In the genomic region with DNA sequence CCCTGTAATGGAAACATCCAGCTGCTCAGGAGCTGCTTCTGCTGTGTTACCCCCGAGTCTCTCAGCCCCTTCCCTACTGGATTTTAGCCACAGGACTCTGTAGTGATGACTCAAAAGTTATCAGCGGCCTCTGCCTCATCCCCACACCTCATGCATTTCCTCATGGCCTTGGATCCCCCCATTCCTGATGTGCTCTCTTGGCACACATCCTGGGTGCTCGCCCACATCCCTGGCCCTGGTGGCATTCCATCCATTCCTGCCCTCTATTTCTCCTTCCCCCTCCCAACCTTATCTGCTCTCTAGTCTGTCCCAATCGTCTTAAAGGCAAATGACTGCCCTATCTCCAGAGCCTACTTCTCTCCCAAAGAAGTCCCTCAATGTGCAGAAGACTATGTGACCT, we compare ENCODE assay signal across 12 cellular contexts. TPM values are rescaled to one million over a fixed set of nuclear protein-coding genes. Genes with fewer than 3 reads are reported as not detected.
DNase-seq lines count a peak whose midpoint lies in the region; ATAC-seq, FAIRE-seq and TF ChIP-seq lines count a peak whose summit lies in the region.
"Had no signal": no experiment of that assay in that cellular context is flagged by ENCODE, and none has a peak within 500 bp of the region (broad histone marks: within the 10 kb centered on the region; RNA-seq: fewer than 3 reads in every experiment).

No MANE protein-coding gene starts in this region.

- ATAC-seq in CD4-positive, CD25-positive, alpha-beta regulatory T cell (ENCODE audit: low read depth in 2 of 2), result no peak
- no peak for ATAC-seq in naive B cell (ENCODE audit: low read depth in 2 of 2)
- ATAC-seq in upper lobe of right lung, result no peak
- ATAC-seq: activated T-cell treated with anti-CD3 and anti-CD28 coated beads, Interleukin-2, amount 50 U/mL, for 4 hours had no signal

- H3K4me3 ChIP-seq in CD4-positive, CD25-positive, alpha-beta regulatory T cell (ENCODE audit: low read depth, low read length), result no peak overlapping the region
- H3K4me3 ChIP-seq in endodermal cell (ENCODE audit: low read length) (no peak overlapping the region), upper lobe of right lung (no peak overlapping the region)

- no peaks in the 10 kb centered on the region for H3K27me3 Mint-ChIP-seq in CD4-positive, CD25-positive, alpha-beta regulatory T cell
- H3K27me3 Mint-ChIP-seq in naive B cell (no peaks in the 10 kb centered on the region), endodermal cell (ENCODE audit: insufficient read depth) (no peaks in the 10 kb centered on the region)

- peaks cover 88% of the 10 kb centered on the region for H3K36me3 ChIP-seq in CD4-positive, CD25-positive, alpha-beta regulatory T cell (ENCODE audit: control insufficient read depth, insufficient read depth, low read length)
- H3K36me3 ChIP-seq in endodermal cell (ENCODE audit: control insufficient read depth, insufficient read depth, low read length) (peaks cover 77% of the 10 kb centered on the region), upper lobe of right lung (peaks cover 98% of the 10 kb centered on the region)

- no peak overlapping the region for H3K27ac ChIP-seq in CD4-positive, CD25-positive, alpha-beta regulatory T cell (ENCODE audit: insufficient read depth, low read length, poor library complexity, severe bottlenecking)
- H3K27ac ChIP-seq in endodermal cell (ENCODE audit: low read depth, low read length), result no peak overlapping the region
- H3K27ac ChIP-seq in upper lobe of right lung, result no peak overlapping the region
- H3K27ac ChIP-seq: parathyroid adenoma had no signal

- H3K36me3 Mint-ChIP-seq in CD4-positive, CD25-positive, alpha-beta regulatory T cell, result peaks cover 61% of the 10 kb centered on the region
- H3K36me3 Mint-ChIP-seq in naive B cell (peaks cover 41 to 48% of the 10 kb centered on the region in 2 donors), endodermal cell (ENCODE audit: low read depth) (peaks cover 67% of the 10 kb centered on the region)

- no peak overlapping the region for H3K9ac ChIP-seq in endodermal cell (ENCODE audit: extremely low read depth, low read length, poor library complexity, severe bottlenecking)
- H3K9ac ChIP-seq: parathyroid adenoma had no signal

- H3K4me1 ChIP-seq in CD4-positive, CD25-positive, alpha-beta regulatory T cell (ENCODE audit: control insufficient read depth, insufficient read depth, low read length, poor library complexity, severe bottlenecking), result no peaks in the 10 kb centered on the region
- H3K4me1 ChIP-seq in endodermal cell (ENCODE audit: control insufficient read depth, insufficient read depth, low read length) (no peaks in the 10 kb centered on the region), upper lobe of right lung (no peaks in the 10 kb centered on the region)
- H3K4me1 ChIP-seq: parathyroid adenoma had no signal

- peak overlapping the region in 2 of 3 donors; percentile 13 to 57 for H3K27ac Mint-ChIP-seq in CD4-positive, CD25-positive, alpha-beta regulatory T cell
- H3K27ac Mint-ChIP-seq in naive B cell, result peak overlapping the region in 5 of 6 donors; percentile 7 to 83 (median 28)
- H3K27ac Mint-ChIP-seq in endodermal cell, result no peak overlapping the region

- WGBS in endodermal cell (ENCODE audit: insufficient coverage in 1 of 2, insufficient read length in 1 of 2), 2 experiments, result 90 to 95% methylated on average over 3 to 4 of the region's 4 CpGs

- TF ChIP-seq CTCF in endodermal cell (conservative IDR thresholded peaks at IDR 0.05) (no peak), upper lobe of right lung (IDR thresholded peaks at IDR 0.05) (no peak)

- H3K27me3 ChIP-seq in CD4-positive, CD25-positive, alpha-beta regulatory T cell (ENCODE audit: control insufficient read depth, insufficient read depth, low read length), result no peaks in the 10 kb centered on the region
- H3K27me3 ChIP-seq in endodermal cell (ENCODE audit: control insufficient read depth, insufficient read depth, low read length, poor library complexity, severe bottlenecking), result no peaks in the 10 kb centered on the region
- H3K27me3 ChIP-seq in upper lobe of right lung, result no peaks in the 10 kb centered on the region

- no peak overlapping the region for H3K4me3 Mint-ChIP-seq in CD4-positive, CD25-positive, alpha-beta regulatory T cell
- H3K4me3 Mint-ChIP-seq in naive B cell (no peak overlapping the region), endodermal cell (no peak overlapping the region)
- H3K4me3 Mint-ChIP-seq: activated T-cell treated with anti-CD3 and anti-CD28 coated beads, Interleukin-2, amount 50 U/mL, for 4 hours had no signal

- intact Hi-C loops in upper lobe of right lung (cut with DNase I), result no loop called here

- DNase-seq in CD4-positive, CD25-positive, alpha-beta regulatory T cell, result no peak
- DNase-seq in HTR-8/SVneo (ENCODE audit: insufficient read length, low spot score) (peak; percentile 62), astrocyte of the hippocampus (ENCODE audit: low read depth, low spot score) (peak; percentile 79), naive B cell (no peak), endodermal cell (no peak), 8988T (no peak), RPMI8226 (no peak), upper lobe of right lung (no peak)
- DNase-seq: activated T-cell treated with anti-CD3 and anti-CD28 coated beads, Interleukin-2, amount 50 U/mL, for 4 hours; stimulated activated CD4-positive, alpha-beta T cell treated with anti-CD3 and anti-CD28 coated beads, Interleukin-2, amount 100 ng/mL, for 24 hours had no signal

- H3K4me1 Mint-ChIP-seq in CD4-positive, CD25-positive, alpha-beta regulatory T cell, result peaks cover 0 to 8% (median 2%) of the 10 kb centered on the region in 4 donors
- H3K4me1 Mint-ChIP-seq in naive B cell, result peaks cover 0 to 15% (median 6%) of the 10 kb centered on the region in 3 donors
- no peaks in the 10 kb centered on the region for H3K4me1 Mint-ChIP-seq in endodermal cell

- no peak for FAIRE-seq in HTR-8/SVneo (lab: Jason Lieb, UNC)
- FAIRE-seq: frontal cortex had no signal

- no peaks in the 10 kb centered on the region for H3K9me3 ChIP-seq in CD4-positive, CD25-positive, alpha-beta regulatory T cell (ENCODE audit: control insufficient read depth in 2 of 2, low read length in 2 of 2)
- H3K9me3 ChIP-seq in endodermal cell (ENCODE audit: control insufficient read depth, low read length) (no peaks in the 10 kb centered on the region), upper lobe of right lung (no peaks in the 10 kb centered on the region)

- H3K9me3 Mint-ChIP-seq in CD4-positive, CD25-positive, alpha-beta regulatory T cell, result no peaks in the 10 kb centered on the region
- H3K9me3 Mint-ChIP-seq in naive B cell (peaks cover 0 to 1% (median 0%) of the 10 kb centered on the region in 7 donors), endodermal cell (no peaks in the 10 kb centered on the region)
- H3K9me3 Mint-ChIP-seq: activated T-cell treated with anti-CD3 and anti-CD28 coated beads, Interleukin-2, amount 50 U/mL, for 4 hours had no signal

RNA-seq across cellular contexts. Expression of a gene that starts 24.6 kb away (rescaled TPM):
- 208 TPM for total RNA-seq in CD4-positive, CD25-positive, alpha-beta regulatory T cell
- 10 to 100 TPM; 13.7 to 21.6 (median 17.0) TPM for polyA plus RNA-seq in CD4-positive, CD25-positive, alpha-beta regulatory T cell
- polyA plus RNA-seq in naive B cell (ENCODE audit: low read depth in 6 of 6), result 10 to 100 TPM; 28.6 to 54.3 (median 34.5) TPM
- total RNA-seq in endodermal cell (10 to 100 TPM; 39.3 to 39.6 TPM), upper lobe of right lung (97.1 TPM)
- 29.8 TPM for polyA plus RNA-seq in endodermal cell (2013, experiment 1 of 2)
- 25.0 TPM for polyA plus RNA-seq in endodermal cell (2013, experiment 2 of 2)

RNA-seq across cellular contexts. Expression of a gene that starts 31.7 kb away (rescaled TPM):
- 146 TPM for total RNA-seq in CD4-positive, CD25-positive, alpha-beta regulatory T cell
- 10 to 100 TPM; 32.5 to 44.6 (median 42.5) TPM for polyA plus RNA-seq in CD4-positive, CD25-positive, alpha-beta regulatory T cell
- 10 to 100 TPM; 12.8 to 65.6 (median 38.0) TPM for polyA plus RNA-seq in naive B cell (ENCODE audit: low read depth in 6 of 6)
- total RNA-seq in endodermal cell, result 10 to 100 TPM; 60.5 to 69.2 TPM
- polyA plus RNA-seq in endodermal cell (2013, experiment 1 of 2), result 75.0 TPM
- polyA plus RNA-seq in endodermal cell (2013, experiment 2 of 2), result 73.9 TPM
- 28.9 TPM for total RNA-seq in upper lobe of right lung

Comparison
In these comparisons a context has a peak if more than half of its experiments do, and no peak if none do; other contexts are left out.
1. DNase-seq: peak in HTR-8/SVneo (single experiment) and astrocyte of the hippocampus (single experiment); none in CD4-positive, CD25-positive, alpha-beta regulatory T cell (0 of 3), naive B cell (single experiment), endodermal cell (single experiment), 8988T (single experiment), RPMI8226 (single experiment) and upper lobe of right lung (single experiment).